14 cellular contexts compared by ENCODE assay signal in genomic region chr2:170821631-170822291, GRCh38. TPM values are rescaled to one million over a fixed set of nuclear protein-coding genes. Genes with fewer than 3 reads are reported as not detected.
DNase-seq lines count a peak whose midpoint lies in the region; FAIRE-seq and TF ChIP-seq lines count a peak whose summit lies in the region.
"Had no signal": no experiment of that assay in that cellular context is flagged by ENCODE, and none has a peak within 500 bp of the region (broad histone marks: within the 10 kb centered on the region; RNA-seq: fewer than 3 reads in every experiment).

No MANE protein-coding gene starts in this region.

- no peak for FAIRE-seq in keratinocyte (lab: Jason Lieb, UNC)
- FAIRE-seq: frontal cortex had no signal

- peaks cover 83% of the 10 kb centered on the region for H3K27me3 ChIP-seq in keratinocyte (ENCODE audit: control insufficient read depth, extremely low read depth, insufficient read depth, low read length)
- peaks cover 63 to 82% of the 10 kb centered on the region in 2 donors for H3K27me3 ChIP-seq in stomach smooth muscle (ENCODE audit: control insufficient read depth in 1 of 2, insufficient read depth in 2 of 2, low read length in 2 of 2)

- H2AFZ ChIP-seq in keratinocyte (ENCODE audit: control insufficient read depth, low read length), result no peak overlapping the region

- H3K79me2 ChIP-seq in keratinocyte (ENCODE audit: control insufficient read depth, insufficient read depth, low read length), result no peaks in the 10 kb centered on the region

- H3K4me3 Mint-ChIP-seq in activated naive CD4-positive, alpha-beta T cell treated with anti-CD3 and anti-CD28 coated beads, Interleukin-2, amount 10 ng/mL, durations not matched to agents 7 days and 5 days, result peak overlapping the region; percentile 13
- H3K4me3 Mint-ChIP-seq in activated T-helper 2 cell treated with anti-CD3 and anti-CD28 coated beads, Interferon-gamma antibody, Interleukin-2, Interleukin-4, amounts not matched to agents 10 μg/mL and 5 μg/mL and 100 μg/mL, durations not matched to agents 14 hours and 24 hours and 36 hours (ENCODE audit: low read depth), result peak overlapping the region; percentile 60

- dilution Hi-C loops in keratinocyte (cut with MboI; ENCODE audit: extremely low pct_ligation_motif_present, low sequenced_read_pairs), result no loop called here

- intact Hi-C loops in activated T-helper 2 cell treated with anti-CD3 and anti-CD28 coated beads, Interferon-gamma antibody, Interleukin-2, Interleukin-4, amounts not matched to agents 10 μg/mL and 5 μg/mL and 100 μg/mL, durations not matched to agents 14 hours and 24 hours and 36 hours (cut with micrococcal nuclease), result no loop called here

- DNase-seq in activated naive CD4-positive, alpha-beta T cell treated with anti-CD3 and anti-CD28 coated beads, Interleukin-2, amount 10 ng/mL, durations not matched to agents 7 days and 5 days, result no peak
- DNase-seq in activated naive CD4-positive, alpha-beta T cell (lab: John Stamatoyannopoulos, UW), result no peak
- no peak for DNase-seq in activated T-helper 2 cell treated with anti-CD3 and anti-CD28 coated beads, Interferon-gamma antibody, Interleukin-2, Interleukin-4, amounts not matched to agents 10 μg/mL and 5 μg/mL and 100 μg/mL, durations not matched to agents 14 hours and 24 hours and 36 hours (ENCODE audit: low spot score)
- DNase-seq in keratinocyte (ENCODE audit: low read depth, low spot score) (no peak), GDM1 (lab: John Stamatoyannopoulos, UW) (no peak), C1 segment of cervical spinal cord (lab: John Stamatoyannopoulos, UW) (no peak)
- no peak for DNase-seq in stimulated activated naive CD4-positive, alpha-beta T cell treated with Interleukin-2 at 50 U/mL for 16 hours (lab: John Stamatoyannopoulos, UW)
- DNase-seq: MG63, NCI-H526, tibial artery had no signal

- H3K9ac ChIP-seq in keratinocyte (ENCODE audit: control insufficient read depth, extremely low read depth, insufficient read depth, low read length) (no peak overlapping the region), stomach smooth muscle (ENCODE audit: low read length in 2 of 2) (no peak overlapping the region)

- no peak overlapping the region for H3K27ac Mint-ChIP-seq in activated naive CD4-positive, alpha-beta T cell treated with anti-CD3 and anti-CD28 coated beads, Interleukin-2, amount 10 ng/mL, durations not matched to agents 7 days and 5 days
- H3K27ac Mint-ChIP-seq in activated T-helper 2 cell treated with anti-CD3 and anti-CD28 coated beads, Interferon-gamma antibody, Interleukin-2, Interleukin-4, amounts not matched to agents 10 μg/mL and 5 μg/mL and 100 μg/mL, durations not matched to agents 14 hours and 24 hours and 36 hours, result no peak overlapping the region

- H3K4me1 ChIP-seq in keratinocyte (ENCODE audit: control insufficient read depth, extremely low read depth, insufficient read depth, low read length) (peaks cover 36% of the 10 kb centered on the region), stomach smooth muscle (ENCODE audit: control insufficient read depth, insufficient read depth, low read length) (peaks cover 61% of the 10 kb centered on the region)

- H3K36me3 ChIP-seq in keratinocyte (ENCODE audit: control insufficient read depth in 2 of 2, extremely low read depth in 1 of 2, insufficient read depth in 2 of 2, low read length in 2 of 2) (no peaks in the 10 kb centered on the region), stomach smooth muscle (ENCODE audit: control insufficient read depth in 2 of 2, insufficient read depth in 2 of 2, low read length in 2 of 2) (no peaks in the 10 kb centered on the region)
- H3K36me3 ChIP-seq: MG63, tibial artery had no signal

- peaks cover 54% of the 10 kb centered on the region for H3K4me1 Mint-ChIP-seq in activated naive CD4-positive, alpha-beta T cell treated with anti-CD3 and anti-CD28 coated beads, Interleukin-2, amount 10 ng/mL, durations not matched to agents 7 days and 5 days
- H3K4me1 Mint-ChIP-seq in activated T-helper 2 cell treated with anti-CD3 and anti-CD28 coated beads, Interferon-gamma antibody, Interleukin-2, Interleukin-4, amounts not matched to agents 10 μg/mL and 5 μg/mL and 100 μg/mL, durations not matched to agents 14 hours and 24 hours and 36 hours (ENCODE audit: low read depth), result peaks cover 35% of the 10 kb centered on the region

- H3K27ac ChIP-seq in keratinocyte (ENCODE audit: control insufficient read depth, insufficient read depth, low read length), result no peak overlapping the region
- no peak overlapping the region for H3K27ac ChIP-seq in stomach smooth muscle (ENCODE audit: low read length)
- H3K27ac ChIP-seq: C4-2B, SK-N-MC had no signal

- H3K36me3 Mint-ChIP-seq in activated naive CD4-positive, alpha-beta T cell treated with anti-CD3 and anti-CD28 coated beads, Interleukin-2, amount 10 ng/mL, durations not matched to agents 7 days and 5 days, result peaks cover 2% of the 10 kb centered on the region
- H3K36me3 Mint-ChIP-seq in activated T-helper 2 cell treated with anti-CD3 and anti-CD28 coated beads, Interferon-gamma antibody, Interleukin-2, Interleukin-4, amounts not matched to agents 10 μg/mL and 5 μg/mL and 100 μg/mL, durations not matched to agents 14 hours and 24 hours and 36 hours (ENCODE audit: low read depth), result peaks cover 54% of the 10 kb centered on the region

- H4K20me1 ChIP-seq in keratinocyte (ENCODE audit: control insufficient read depth, extremely low read depth, insufficient read depth, low read length), result no peaks in the 10 kb centered on the region

- H3K9me3 ChIP-seq in keratinocyte (ENCODE audit: control insufficient read depth, low read depth, low read length) (no peaks in the 10 kb centered on the region), stomach smooth muscle (ENCODE audit: control insufficient read depth in 2 of 2, low read length in 2 of 2) (no peaks in the 10 kb centered on the region)
- H3K9me3 ChIP-seq: MG63, tibial artery had no signal

- H3K4me3 ChIP-seq in keratinocyte (ENCODE audit: control insufficient read depth in 2 of 3, extremely low read depth in 1 of 3, insufficient read depth in 2 of 3, low read depth in 1 of 3, low read length in 3 of 3) (peak overlapping the region in 1 of 3 experiments; percentile 53), stomach smooth muscle (ENCODE audit: low read length in 2 of 2) (peak overlapping the region; percentile 35 to 66)
- H3K4me3 ChIP-seq: MG63, SK-N-MC had no signal

- H3K9me1 ChIP-seq in keratinocyte (ENCODE audit: control insufficient read depth, extremely low read depth, insufficient read depth, low read length), result no peaks in the 10 kb centered on the region

- CTCF ChIA-PET in activated naive CD4-positive, alpha-beta T cell treated with anti-CD3 and anti-CD28 coated beads, Interleukin-2, amount 10 ng/mL, durations not matched to agents 7 days and 5 days (lab: Charles Lee), result interaction anchor here (0.7 to 3.1 kb wide), 11 partner anchors 9 to 586 kb away, joined by 3 to 16 read pairs (median 5); partner anchors contain the start of gene ERICH2

- no peaks in the 10 kb centered on the region for H3K9me3 Mint-ChIP-seq in activated naive CD4-positive, alpha-beta T cell treated with anti-CD3 and anti-CD28 coated beads, Interleukin-2, amount 10 ng/mL, durations not matched to agents 7 days and 5 days
- no peaks in the 10 kb centered on the region for H3K9me3 Mint-ChIP-seq in activated T-helper 2 cell treated with anti-CD3 and anti-CD28 coated beads, Interferon-gamma antibody, Interleukin-2, Interleukin-4, amounts not matched to agents 10 μg/mL and 5 μg/mL and 100 μg/mL, durations not matched to agents 14 hours and 24 hours and 36 hours

- H3K27me3 Mint-ChIP-seq in activated naive CD4-positive, alpha-beta T cell treated with anti-CD3 and anti-CD28 coated beads, Interleukin-2, amount 10 ng/mL, durations not matched to agents 7 days and 5 days, result peaks cover 100% of the 10 kb centered on the region
- H3K27me3 Mint-ChIP-seq in activated T-helper 2 cell treated with anti-CD3 and anti-CD28 coated beads, Interferon-gamma antibody, Interleukin-2, Interleukin-4, amounts not matched to agents 10 μg/mL and 5 μg/mL and 100 μg/mL, durations not matched to agents 14 hours and 24 hours and 36 hours (ENCODE audit: low read depth), result peaks cover 54% of the 10 kb centered on the region

- H3K4me2 ChIP-seq in keratinocyte (ENCODE audit: control insufficient read depth, extremely low read depth, insufficient read depth, low read depth, low read length), result peak overlapping the region; percentile 91

- TF ChIP-seq CTCF in keratinocyte (optimal IDR thresholded peaks at IDR 0.05 in 1 of 3, IDR thresholded peaks at IDR 0.05 in 1 of 3, conservative IDR thresholded peaks at IDR 0.05 in 1 of 3; ENCODE audit: extremely low read depth in 1 of 3, insufficient read depth in 2 of 3, low read length in 3 of 3), result no peak

RNA-seq across cellular contexts. Expression of gene GAD1, which starts 5.1 kb away (rescaled TPM):
- total RNA-seq in activated T-helper 2 cell treated with anti-CD3 and anti-CD28 coated beads, Interferon-gamma antibody, Interleukin-2, Interleukin-4, amounts not matched to agents 10 μg/mL and 5 μg/mL and 100 μg/mL, durations not matched to agents 14 hours and 24 hours and 36 hours, result 41.4 and 42.0 TPM in 2 replicates
- polyA plus RNA-seq in keratinocyte, result 4.5 to 9.4 TPM (median 5.9 TPM) in 3 replicates
- polyA plus RNA-seq in keratinocyte (2011; ENCODE audit: low read depth), result 1.5 TPM
- 4.8 and 7.4 TPM in 2 replicates for polyA plus RNA-seq in keratinocyte (2011; cell fraction: cytosol; rRNA removed)
- 20.0 and 22.9 TPM in 2 replicates for polyA plus RNA-seq in keratinocyte (2011; cell fraction: nucleus; rRNA removed)
- polyA plus RNA-seq in keratinocyte (2012; ENCODE audit: low replicate concordance), result 2.7 and 7.6 TPM in 2 replicates
- polyA minus RNA-seq in keratinocyte, result 1.9 to 6.6 TPM (median 3.0 TPM) in 3 replicates
- 3.5 TPM for polyA minus RNA-seq in keratinocyte (2011; cell fraction: cytosol; rRNA and poly(A)+ RNA removed)
- 4.9 and 6.1 TPM in 2 replicates for polyA minus RNA-seq in keratinocyte (2011; cell fraction: nucleus; rRNA and poly(A)+ RNA removed)

RNA-seq across cellular contexts. Expression of gene ERICH2, which starts 51.6 kb away (rescaled TPM):
- not detected in 2 replicates for total RNA-seq in activated T-helper 2 cell treated with anti-CD3 and anti-CD28 coated beads, Interferon-gamma antibody, Interleukin-2, Interleukin-4, amounts not matched to agents 10 μg/mL and 5 μg/mL and 100 μg/mL, durations not matched to agents 14 hours and 24 hours and 36 hours
- 0.41 to 1.3 TPM (median 0.45 TPM) in 3 replicates for polyA plus RNA-seq in keratinocyte
- polyA plus RNA-seq in keratinocyte (2011; ENCODE audit: low read depth), result 5.9 TPM
- polyA plus RNA-seq in keratinocyte (2011; cell fraction: cytosol; rRNA removed), result 0.79 and 1.5 TPM in 2 replicates
- polyA plus RNA-seq in keratinocyte (2011; cell fraction: nucleus; rRNA removed), result 0.88 TPM in 1 of 2 replicates, not detected in the other
- polyA plus RNA-seq in keratinocyte (2012; ENCODE audit: low replicate concordance), result 1.2 and 1.7 TPM in 2 replicates
- not detected in 3 replicates for polyA minus RNA-seq in keratinocyte
- polyA minus RNA-seq in keratinocyte (2011; cell fraction: cytosol; rRNA and poly(A)+ RNA removed), result not detected
- polyA minus RNA-seq in keratinocyte (2011; cell fraction: nucleus; rRNA and poly(A)+ RNA removed), result not detected in 2 replicates
- total RNA-seq: frontal cortex had no signal
